Comparison of ENCODE assay signal across 8 cellular contexts in genomic region chr7:104982773-104983619, GRCh38. TPM values are rescaled to one million over a fixed set of nuclear protein-coding genes. Genes with fewer than 3 reads are reported as not detected.
DNase-seq lines count a peak whose midpoint lies in the region; ATAC-seq and TF ChIP-seq lines count a peak whose summit lies in the region.

No MANE protein-coding gene starts in this region.

- peak overlapping the region; percentile 88 to 97 (median 95) for H3K9ac ChIP-seq in BLaER1 treated with 17β-estradiol and CSF1 and Interleukin-3, amounts not matched to agents 10 nM and 100 nM
- H3K9ac ChIP-seq in HUES64 (ENCODE audit: low read depth, low read length) (peak overlapping the region; percentile 97), smooth muscle cell (ENCODE audit: low read depth) (peak overlapping the region; percentile 98)

- no peaks in the 10 kb centered on the region for H3K27me3 ChIP-seq in BLaER1 treated with 17β-estradiol and CSF1 and Interleukin-3, amounts not matched to agents 10 nM and 100 nM
- H3K27me3 ChIP-seq in HUES64 (ENCODE audit: insufficient read depth, low read length) (no peaks in the 10 kb centered on the region), hepatocyte (no peaks in the 10 kb centered on the region), smooth muscle cell (ENCODE audit: low read depth) (no peaks in the 10 kb centered on the region)

- peak overlapping the region in 10 of 11 experiments; percentile 66 to 97 (median 94) for H3K4me2 ChIP-seq in BLaER1 treated with 17β-estradiol and CSF1 and Interleukin-3, amounts not matched to agents 10 nM and 100 nM
- peak overlapping the region; percentile 85 for H3K4me2 ChIP-seq in hepatocyte
- peak overlapping the region; percentile 90 for H3K4me2 ChIP-seq in smooth muscle cell

- peaks cover 46% of the 10 kb centered on the region for H3F3A ChIP-seq in smooth muscle cell (ENCODE audit: low read depth)

- intact Hi-C loops in sciatic nerve (cut with DNase I) = no loop called here

- peak overlapping the region; percentile 11 for H2AFZ ChIP-seq in hepatocyte
- H2AFZ ChIP-seq in smooth muscle cell (ENCODE audit: low read depth) = peak overlapping the region; percentile 69

- no peaks in the 10 kb centered on the region for H3K9me3 ChIP-seq in BLaER1 treated with 17β-estradiol and CSF1 and Interleukin-3, amounts not matched to agents 10 nM and 100 nM (replicated peaks in 1 of 11)
- H3K9me3 ChIP-seq in HUES64 (ENCODE audit: insufficient read depth, low read depth, low read length) = no peaks in the 10 kb centered on the region
- H3K9me3 ChIP-seq in hepatocyte (ENCODE audit: low read depth) = no peaks in the 10 kb centered on the region
- no peaks in the 10 kb centered on the region for H3K9me3 ChIP-seq in smooth muscle cell (replicated peaks; ENCODE audit: low read depth)

- peaks cover 0 to 35% (median 9%) of the 10 kb centered on the region in 11 experiments; a peak in 11 of 22 replicates for H4K20me1 ChIP-seq in BLaER1 treated with 17β-estradiol and CSF1 and Interleukin-3, amounts not matched to agents 10 nM and 100 nM
- H4K20me1 ChIP-seq in hepatocyte (ENCODE audit: insufficient read depth, poor library complexity, severe bottlenecking) (peaks cover 58% of the 10 kb centered on the region), smooth muscle cell (ENCODE audit: low read depth) (peaks cover 40% of the 10 kb centered on the region)

- ATAC-seq in sciatic nerve (no peak), HG03469 (IDR thresholded peaks at IDR 0.05; ENCODE audit: unreplicated experiment) (no peak), HG03280 (IDR thresholded peaks at IDR 0.05; ENCODE audit: unreplicated experiment) (no peak)

- peaks cover 45% of the 10 kb centered on the region for H3K79me2 ChIP-seq in hepatocyte
- H3K79me2 ChIP-seq in smooth muscle cell (ENCODE audit: low read depth) = peaks cover 42% of the 10 kb centered on the region

- no peak for DNase-seq in hepatocyte (ENCODE audit: low spot score)
- DNase-seq in smooth muscle cell (lab: John Stamatoyannopoulos, UW; ENCODE audit: unreplicated experiment) = no peak
- no peak for DNase-seq in sciatic nerve (ENCODE audit: low spot score)

- peaks cover 14 to 44% (median 34%) of the 10 kb centered on the region in 11 experiments; a peak in 20 of 22 replicates for H3K36me3 ChIP-seq in BLaER1 treated with 17β-estradiol and CSF1 and Interleukin-3, amounts not matched to agents 10 nM and 100 nM
- H3K36me3 ChIP-seq in HUES64 (ENCODE audit: insufficient read depth, low read length) = peaks cover 7% of the 10 kb centered on the region; the same call in 1 of the 2 replicates
- no peaks in the 10 kb centered on the region for H3K36me3 ChIP-seq in hepatocyte (replicated peaks; ENCODE audit: insufficient read depth, low read depth)
- H3K36me3 ChIP-seq in smooth muscle cell (ENCODE audit: low read depth) = no peaks in the 10 kb centered on the region

- H3K9me2 ChIP-seq in hepatocyte (replicated peaks; ENCODE audit: insufficient read depth) = no peaks in the 10 kb centered on the region

- H3K4me3 ChIP-seq in BLaER1 treated with 17β-estradiol and CSF1 and Interleukin-3, amounts not matched to agents 10 nM and 100 nM = peak overlapping the region; percentile 58 to 73 (median 66)
- H3K4me3 ChIP-seq in HUES64 (ENCODE audit: low read length) (peak overlapping the region; percentile 78), WI38 (ENCODE audit: low read depth, low read length) (peak overlapping the region; percentile 62), hepatocyte (peak overlapping the region; percentile 27), smooth muscle cell (peak overlapping the region; percentile 62)

- TF ChIP-seq CTCF in WI38 (IDR thresholded peaks at IDR 0.05; ENCODE audit: low read depth, low read length) (no peak), hepatocyte (IDR thresholded peaks at IDR 0.05; ENCODE audit: poor library complexity) (no peak), smooth muscle cell (IDR thresholded peaks at IDR 0.05; ENCODE audit: borderline replicate concordance, insufficient read depth, poor library complexity, severe bottlenecking) (no peak)

- WGBS in HUES64 = 83% methylated on average over 15 of the region's 15 CpGs
- WGBS in hepatocyte (ENCODE audit: low lambda C conversion rate, missing lambda C conversion rate) = 83% methylated on average over 15 of the region's 15 CpGs
- 80% methylated on average over 15 of the region's 15 CpGs for WGBS in smooth muscle cell (ENCODE audit: low lambda C conversion rate)

- peak overlapping the region; percentile 89 to 99 (median 97) for H3K27ac ChIP-seq in BLaER1 treated with 17β-estradiol and CSF1 and Interleukin-3, amounts not matched to agents 10 nM and 100 nM
- H3K27ac ChIP-seq in HUES64 (ENCODE audit: low read depth, low read length) = peak overlapping the region; percentile 90
- H3K27ac ChIP-seq in hepatocyte = peak overlapping the region; percentile 96
- no peak overlapping the region for H3K27ac ChIP-seq in smooth muscle cell (ENCODE audit: low read depth)

- peaks cover 53 to 95% (median 82%) of the 10 kb centered on the region in 10 experiments for H3K4me1 ChIP-seq in BLaER1 treated with 17β-estradiol and CSF1 and Interleukin-3, amounts not matched to agents 10 nM and 100 nM
- H3K4me1 ChIP-seq in HUES64 (ENCODE audit: insufficient read depth, low read length) = peaks cover 69% of the 10 kb centered on the region
- peaks cover 65% of the 10 kb centered on the region for H3K4me1 ChIP-seq in hepatocyte (ENCODE audit: insufficient read depth)
- peaks cover 60% of the 10 kb centered on the region for H3K4me1 ChIP-seq in smooth muscle cell (ENCODE audit: low read depth)

RNA-seq across cellular contexts. Expression of gene KMT2E, which starts 31.0 kb away (rescaled TPM):
- 26.6 TPM for polyA plus RNA-seq in HUES64 (2013, experiment 1 of 2)
- 35.1 TPM for polyA plus RNA-seq in HUES64 (2013, experiment 2 of 2)
- 65.8 and 69.7 TPM in 2 replicates for total RNA-seq in hepatocyte
- polyA plus RNA-seq in hepatocyte = 70.8 and 80.7 TPM in 2 replicates
- total RNA-seq in smooth muscle cell = 64.4 and 77.3 TPM in 2 replicates
- 88.1 and 106 TPM in 2 replicates for polyA plus RNA-seq in smooth muscle cell
- 161 TPM for total RNA-seq in sciatic nerve

Comparison
In these comparisons a context has a peak if more than half of its experiments do, and no peak if none do; other contexts are left out.
1. H3K4me3 ChIP-seq: peak in every context shown above with its lines; median percentile 78 in HUES64; 66 in BLaER1 treated with 17β-estradiol and CSF1 and Interleukin-3, amounts not matched to agents 10 nM and 100 nM; 62 in WI38; 62 in smooth muscle cell; 27 in hepatocyte.